In the genomic region with DNA sequence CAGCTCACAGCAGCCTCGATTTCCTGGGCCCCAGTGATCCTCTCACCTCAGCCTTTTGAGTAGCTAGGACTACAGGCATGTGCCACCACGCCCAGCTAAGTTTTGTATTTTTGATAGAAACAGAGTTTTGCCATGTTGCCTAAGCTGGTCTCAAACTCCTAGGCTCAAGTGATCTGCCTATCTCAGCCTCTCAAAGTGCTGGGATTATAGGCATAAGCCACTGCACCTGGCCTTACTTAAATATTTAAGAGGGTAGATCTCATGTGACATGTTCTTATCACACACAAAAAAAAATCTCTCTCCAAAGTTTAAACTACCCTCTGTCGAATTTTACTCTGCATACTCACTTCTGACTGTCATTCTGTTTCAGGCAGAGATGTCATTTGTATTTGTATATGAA, we compare ENCODE assay signal across 18 cellular contexts.
DNase-seq lines count a peak whose midpoint lies in the region; ATAC-seq, FAIRE-seq and TF ChIP-seq lines count a peak whose summit lies in the region.
"Had no signal": no experiment of that assay in that cellular context is flagged by ENCODE, and none has a peak within 500 bp of the region (broad histone marks: within the 10 kb centered on the region; RNA-seq: fewer than 3 reads in every experiment).

No MANE protein-coding gene starts in this region.

- ATAC-seq in HG03039 (IDR thresholded peaks at IDR 0.05; ENCODE audit: unreplicated experiment), result no peak
- ATAC-seq: A549; CD8-positive, alpha-beta T cell had no signal

- no peak overlapping the region for H2AFZ ChIP-seq in smooth muscle cell (ENCODE audit: low read depth)

- H3K4me1 ChIP-seq in SJCRH30 (peaks cover 54% of the 10 kb centered on the region), smooth muscle cell (ENCODE audit: low read depth) (peaks cover 48% of the 10 kb centered on the region)

- DNase-seq in NCI-H524 (lab: John Stamatoyannopoulos, UW) (peak; percentile 32 to 67), SJCRH30 (peak; percentile 23 to 56), fibroblast of villous mesenchyme (ENCODE audit: low read depth) (peak; percentile 57), smooth muscle cell (lab: John Stamatoyannopoulos, UW; ENCODE audit: unreplicated experiment) (no peak), frontal cortex (ENCODE audit: low spot score in 2 of 2) (no peak), head of caudate nucleus (no peak)
- DNase-seq: BE2C; CD8-positive, alpha-beta T cell; COR-L47; DMS153; DMS79 treated with DMSO at 0.1 percent for 48 hours had no signal

- H3F3A ChIP-seq in smooth muscle cell (ENCODE audit: low read depth), result peaks cover 22% of the 10 kb centered on the region

- peaks cover 58% of the 10 kb centered on the region for H3K79me2 ChIP-seq in smooth muscle cell (ENCODE audit: low read depth)

- H3K4me3 ChIP-seq in SJCRH30 (no peak overlapping the region), fibroblast of villous mesenchyme (ENCODE audit: low read depth, low read length) (no peak overlapping the region), smooth muscle cell (no peak overlapping the region)
- H3K4me3 ChIP-seq: A549 had no signal

- intact Hi-C loops in head of caudate nucleus (cut with DNase I), result no loop called here

- 58% methylated on average over 3 of the region's 3 CpGs for WGBS in smooth muscle cell (ENCODE audit: low lambda C conversion rate)

- TF ChIP-seq CTCF in fibroblast of villous mesenchyme (IDR thresholded peaks at IDR 0.05; ENCODE audit: insufficient read depth, low read depth, low read length) (no peak), smooth muscle cell (IDR thresholded peaks at IDR 0.05; ENCODE audit: borderline replicate concordance, insufficient read depth, poor library complexity, severe bottlenecking) (no peak)

- H4K20me1 ChIP-seq in smooth muscle cell (ENCODE audit: low read depth), result no peaks in the 10 kb centered on the region

- H3K9ac ChIP-seq in smooth muscle cell (ENCODE audit: low read depth), result no peak overlapping the region

- H3K9me3 ChIP-seq in SJCRH30 (replicated peaks), result no peaks in the 10 kb centered on the region
- no peaks in the 10 kb centered on the region for H3K9me3 ChIP-seq in smooth muscle cell (replicated peaks; ENCODE audit: low read depth)
- H3K9me3 ChIP-seq: A549, BE2C had no signal

- H3K27me3 ChIP-seq in SJCRH30 (no peaks in the 10 kb centered on the region), smooth muscle cell (ENCODE audit: low read depth) (no peaks in the 10 kb centered on the region)
- H3K27me3 ChIP-seq: BE2C had no signal

- H3K27ac ChIP-seq in SJCRH30 (peak overlapping the region; percentile 76), smooth muscle cell (ENCODE audit: low read depth) (peak overlapping the region; percentile 79)
- H3K27ac ChIP-seq: A549, C4-2B had no signal

- peak overlapping the region; percentile 59 for H3K4me2 ChIP-seq in smooth muscle cell
- H3K4me2 ChIP-seq: A549 had no signal

- no peaks in the 10 kb centered on the region for H3K36me3 ChIP-seq in SJCRH30
- H3K36me3 ChIP-seq in smooth muscle cell (ENCODE audit: low read depth), result no peaks in the 10 kb centered on the region
- H3K36me3 ChIP-seq: BE2C had no signal

- FAIRE-seq in frontal cortex (lab: Jason Lieb, UNC), result no peak
- FAIRE-seq: A549, D721Med, G401.6, GM12891, H1 had no signal

Comparison
In these comparisons a context has a peak if more than half of its experiments do, and no peak if none do; other contexts are left out.
1. DNase-seq: peak in NCI-H524 (2 of 2), SJCRH30 (2 of 2) and fibroblast of villous mesenchyme (single experiment); none in smooth muscle cell (single experiment), frontal cortex (0 of 2) and head of caudate nucleus (0 of 42).